ENCODE assay signal across 1 cellular context in the genomic region with DNA sequence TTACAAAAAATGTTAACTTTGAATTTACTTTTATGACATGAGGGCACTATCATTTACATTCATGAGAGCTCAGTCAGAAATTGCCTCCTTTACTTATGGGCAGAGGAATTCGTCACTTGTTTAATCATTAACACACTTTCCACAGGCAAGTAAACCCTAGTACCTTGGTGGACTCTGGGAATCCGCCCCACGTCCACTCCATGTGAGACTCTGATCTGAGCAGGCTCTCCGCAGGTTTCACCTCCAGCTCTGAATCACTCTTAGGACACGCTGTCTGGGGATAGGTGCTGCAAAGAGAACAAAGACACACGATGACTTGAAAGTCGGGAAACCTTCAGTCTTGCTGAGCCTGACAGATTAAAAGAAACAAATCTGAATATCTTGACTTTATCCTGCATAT.
TF ChIP-seq lines count a peak whose summit lies in the region.

No MANE protein-coding gene starts in this region.

TF ChIP-seq in HepG2, 621 proteins besides CTCF, POLR2A, EP300 and RAD21 (continued from another document):
- TF ChIP-seq, protein P1, sequence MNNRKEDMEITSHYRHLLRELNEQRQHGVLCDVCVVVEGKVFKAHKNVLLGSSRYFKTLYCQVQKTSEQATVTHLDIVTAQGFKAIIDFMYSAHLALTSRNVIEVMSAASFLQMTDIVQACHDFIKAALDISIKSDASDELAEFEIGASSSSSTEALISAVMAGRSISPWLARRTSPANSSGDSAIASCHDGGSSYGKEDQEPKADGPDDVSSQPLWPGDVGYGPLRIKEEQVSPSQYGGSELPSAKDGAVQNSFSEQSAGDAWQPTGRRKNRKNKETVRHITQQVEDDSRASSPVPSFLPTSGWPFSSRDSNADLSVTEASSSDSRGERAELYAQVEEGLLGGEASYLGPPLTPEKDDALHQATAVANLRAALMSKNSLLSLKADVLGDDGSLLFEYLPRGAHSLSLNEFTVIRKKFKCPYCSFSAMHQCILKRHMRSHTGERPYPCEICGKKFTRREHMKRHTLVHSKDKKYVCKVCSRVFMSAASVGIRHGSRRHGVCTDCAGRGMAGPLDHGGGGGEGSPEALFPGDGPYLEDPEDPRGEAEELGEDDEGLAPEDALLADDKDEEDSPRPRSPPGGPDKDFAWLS (CRISPR knock-in tag; IDR thresholded peaks at IDR 0.05; ENCODE audit: borderline replicate concordance) = no peak
- no peak for TF ChIP-seq FOXM1 (CRISPR knock-in tag; IDR thresholded peaks at IDR 0.05)
- no peak for TF ChIP-seq TMF1 (CRISPR knock-in tag; IDR thresholded peaks at IDR 0.05; ENCODE audit: low read depth)
- TF ChIP-seq TEAD3 (CRISPR knock-in tag; optimal IDR thresholded peaks at IDR 0.05; ENCODE audit: borderline replicate concordance) = peak; percentile 58
- TF ChIP-seq, protein P2, sequence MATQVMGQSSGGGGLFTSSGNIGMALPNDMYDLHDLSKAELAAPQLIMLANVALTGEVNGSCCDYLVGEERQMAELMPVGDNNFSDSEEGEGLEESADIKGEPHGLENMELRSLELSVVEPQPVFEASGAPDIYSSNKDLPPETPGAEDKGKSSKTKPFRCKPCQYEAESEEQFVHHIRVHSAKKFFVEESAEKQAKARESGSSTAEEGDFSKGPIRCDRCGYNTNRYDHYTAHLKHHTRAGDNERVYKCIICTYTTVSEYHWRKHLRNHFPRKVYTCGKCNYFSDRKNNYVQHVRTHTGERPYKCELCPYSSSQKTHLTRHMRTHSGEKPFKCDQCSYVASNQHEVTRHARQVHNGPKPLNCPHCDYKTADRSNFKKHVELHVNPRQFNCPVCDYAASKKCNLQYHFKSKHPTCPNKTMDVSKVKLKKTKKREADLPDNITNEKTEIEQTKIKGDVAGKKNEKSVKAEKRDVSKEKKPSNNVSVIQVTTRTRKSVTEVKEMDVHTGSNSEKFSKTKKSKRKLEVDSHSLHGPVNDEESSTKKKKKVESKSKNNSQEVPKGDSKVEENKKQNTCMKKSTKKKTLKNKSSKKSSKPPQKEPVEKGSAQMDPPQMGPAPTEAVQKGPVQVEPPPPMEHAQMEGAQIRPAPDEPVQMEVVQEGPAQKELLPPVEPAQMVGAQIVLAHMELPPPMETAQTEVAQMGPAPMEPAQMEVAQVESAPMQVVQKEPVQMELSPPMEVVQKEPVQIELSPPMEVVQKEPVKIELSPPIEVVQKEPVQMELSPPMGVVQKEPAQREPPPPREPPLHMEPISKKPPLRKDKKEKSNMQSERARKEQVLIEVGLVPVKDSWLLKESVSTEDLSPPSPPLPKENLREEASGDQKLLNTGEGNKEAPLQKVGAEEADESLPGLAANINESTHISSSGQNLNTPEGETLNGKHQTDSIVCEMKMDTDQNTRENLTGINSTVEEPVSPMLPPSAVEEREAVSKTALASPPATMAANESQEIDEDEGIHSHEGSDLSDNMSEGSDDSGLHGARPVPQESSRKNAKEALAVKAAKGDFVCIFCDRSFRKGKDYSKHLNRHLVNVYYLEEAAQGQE (IDR thresholded peaks at IDR 0.05; ENCODE audit: borderline replicate concordance in 1 of 2, low read depth in 1 of 2, low read length in 2 of 2) = no peak
- TF ChIP-seq ZNF572 (CRISPR knock-in tag; IDR thresholded peaks at IDR 0.05) = no peak
- TF ChIP-seq, protein P3, sequence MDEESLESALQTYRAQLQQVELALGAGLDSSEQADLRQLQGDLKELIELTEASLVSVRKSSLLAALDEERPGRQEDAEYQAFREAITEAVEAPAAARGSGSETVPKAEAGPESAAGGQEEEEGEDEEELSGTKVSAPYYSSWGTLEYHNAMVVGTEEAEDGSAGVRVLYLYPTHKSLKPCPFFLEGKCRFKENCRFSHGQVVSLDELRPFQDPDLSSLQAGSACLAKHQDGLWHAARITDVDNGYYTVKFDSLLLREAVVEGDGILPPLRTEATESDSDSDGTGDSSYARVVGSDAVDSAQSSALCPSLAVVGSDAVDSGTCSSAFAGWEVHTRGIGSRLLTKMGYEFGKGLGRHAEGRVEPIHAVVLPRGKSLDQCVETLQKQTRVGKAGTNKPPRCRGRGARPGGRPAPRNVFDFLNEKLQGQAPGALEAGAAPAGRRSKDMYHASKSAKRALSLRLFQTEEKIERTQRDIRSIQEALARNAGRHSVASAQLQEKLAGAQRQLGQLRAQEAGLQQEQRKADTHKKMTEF (CRISPR knock-in tag; IDR thresholded peaks at IDR 0.05) = peak; percentile 48
- peak; percentile 38; the same call in 1 of the 2 replicates for TF ChIP-seq KDM2A (CRISPR knock-in tag; IDR thresholded peaks at IDR 0.05; ENCODE audit: borderline replicate concordance, low read depth)
- no peak for TF ChIP-seq CBFB (CRISPR knock-in tag; IDR thresholded peaks at IDR 0.05)
- TF ChIP-seq ZFX (CRISPR knock-in tag; IDR thresholded peaks at IDR 0.05; ENCODE audit: low read depth) = no peak
- no peak for TF ChIP-seq ZNF598 (CRISPR knock-in tag; IDR thresholded peaks at IDR 0.05; ENCODE audit: borderline replicate concordance)
- TF ChIP-seq SMARCC2 (IDR thresholded peaks at IDR 0.05) = no peak
- TF ChIP-seq NFIB (CRISPR knock-in tag; IDR thresholded peaks at IDR 0.05; ENCODE audit: borderline replicate concordance) = no peak
- TF ChIP-seq, protein P4, sequence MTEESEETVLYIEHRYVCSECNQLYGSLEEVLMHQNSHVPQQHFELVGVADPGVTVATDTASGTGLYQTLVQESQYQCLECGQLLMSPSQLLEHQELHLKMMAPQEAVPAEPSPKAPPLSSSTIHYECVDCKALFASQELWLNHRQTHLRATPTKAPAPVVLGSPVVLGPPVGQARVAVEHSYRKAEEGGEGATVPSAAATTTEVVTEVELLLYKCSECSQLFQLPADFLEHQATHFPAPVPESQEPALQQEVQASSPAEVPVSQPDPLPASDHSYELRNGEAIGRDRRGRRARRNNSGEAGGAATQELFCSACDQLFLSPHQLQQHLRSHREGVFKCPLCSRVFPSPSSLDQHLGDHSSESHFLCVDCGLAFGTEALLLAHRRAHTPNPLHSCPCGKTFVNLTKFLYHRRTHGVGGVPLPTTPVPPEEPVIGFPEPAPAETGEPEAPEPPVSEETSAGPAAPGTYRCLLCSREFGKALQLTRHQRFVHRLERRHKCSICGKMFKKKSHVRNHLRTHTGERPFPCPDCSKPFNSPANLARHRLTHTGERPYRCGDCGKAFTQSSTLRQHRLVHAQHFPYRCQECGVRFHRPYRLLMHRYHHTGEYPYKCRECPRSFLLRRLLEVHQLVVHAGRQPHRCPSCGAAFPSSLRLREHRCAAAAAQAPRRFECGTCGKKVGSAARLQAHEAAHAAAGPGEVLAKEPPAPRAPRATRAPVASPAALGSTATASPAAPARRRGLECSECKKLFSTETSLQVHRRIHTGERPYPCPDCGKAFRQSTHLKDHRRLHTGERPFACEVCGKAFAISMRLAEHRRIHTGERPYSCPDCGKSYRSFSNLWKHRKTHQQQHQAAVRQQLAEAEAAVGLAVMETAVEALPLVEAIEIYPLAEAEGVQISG (CRISPR knock-in tag; IDR thresholded peaks at IDR 0.05) = 0 out of 2 replicates have a peak, but pooled peaks have one; percentile 24
- no peak for TF ChIP-seq FLYWCH1 (CRISPR knock-in tag; IDR thresholded peaks at IDR 0.05)
- TF ChIP-seq MXD4 (CRISPR knock-in tag; IDR thresholded peaks at IDR 0.05) = no peak; the same call in 1 of the 2 replicates
- TF ChIP-seq HIVEP1 (CRISPR knock-in tag; IDR thresholded peaks at IDR 0.05) = no peak
- peak; percentile 62; the same call in 1 of the 2 replicates for TF ChIP-seq CCDC6 (CRISPR knock-in tag; IDR thresholded peaks at IDR 0.05)
- no peak for TF ChIP-seq RNF219 (CRISPR knock-in tag; IDR thresholded peaks at IDR 0.05)
- TF ChIP-seq ZNF878 (CRISPR knock-in tag; IDR thresholded peaks at IDR 0.05) = peak; percentile 83; the same call in 1 of the 2 replicates
- TF ChIP-seq SOX13 (IDR thresholded peaks at IDR 0.05) = no peak
- peak in 1 of 2 experiments; percentile 67; a peak in 1 of 4 replicates for TF ChIP-seq SOX13 (CRISPR knock-in tag; conservative IDR thresholded peaks at IDR 0.05 in 1 of 2, IDR thresholded peaks at IDR 0.05 in 1 of 2)
- no peak for TF ChIP-seq HHEX (CRISPR knock-in tag; IDR thresholded peaks at IDR 0.05)
- no peak for TF ChIP-seq ELF4 (CRISPR knock-in tag; IDR thresholded peaks at IDR 0.05; ENCODE audit: borderline replicate concordance)
- no peak for TF ChIP-seq ZNF761 (CRISPR knock-in tag; conservative IDR thresholded peaks at IDR 0.05)
- TF ChIP-seq KMT2A (CRISPR knock-in tag; IDR thresholded peaks at IDR 0.05) = 0 out of 2 replicates have a peak, but pooled peaks have one; percentile 50
- no peak for TF ChIP-seq GABPA (IDR thresholded peaks at IDR 0.05; ENCODE audit: low read depth, low read length)
- no peak for TF ChIP-seq GABPA (CRISPR knock-in tag; IDR thresholded peaks at IDR 0.05; ENCODE audit: low read depth)
- peak; percentile 41; the same call in 1 of the 2 replicates for TF ChIP-seq MYC (CRISPR knock-in tag; IDR thresholded peaks at IDR 0.05; ENCODE audit: borderline replicate concordance)
- no peak for TF ChIP-seq ZNF547 (CRISPR knock-in tag; IDR thresholded peaks at IDR 0.05)
- TF ChIP-seq HES4 (CRISPR knock-in tag; IDR thresholded peaks at IDR 0.05; ENCODE audit: borderline replicate concordance) = no peak
